In genomic region chr9:90788527-90788926, GRCh38 we compare ENCODE assay signal across 1 cellular context. TPM values are rescaled to one million over a fixed set of nuclear protein-coding genes. Genes with fewer than 3 reads are reported as not detected.
"Had no signal": no experiment of that assay in that cellular context is flagged by ENCODE, and none has a peak within 500 bp of the region (broad histone marks: within the 10 kb centered on the region; RNA-seq: fewer than 3 reads in every experiment).

No MANE protein-coding gene starts in this region.

RNA-seq across cellular contexts. Expression of gene SYK, which starts 13.1 kb away (rescaled TPM):
- polyA plus RNA-seq: endothelial cell of umbilical vein had no signal
